ENCODE assay signal across 16 cellular contexts in the genomic region with DNA sequence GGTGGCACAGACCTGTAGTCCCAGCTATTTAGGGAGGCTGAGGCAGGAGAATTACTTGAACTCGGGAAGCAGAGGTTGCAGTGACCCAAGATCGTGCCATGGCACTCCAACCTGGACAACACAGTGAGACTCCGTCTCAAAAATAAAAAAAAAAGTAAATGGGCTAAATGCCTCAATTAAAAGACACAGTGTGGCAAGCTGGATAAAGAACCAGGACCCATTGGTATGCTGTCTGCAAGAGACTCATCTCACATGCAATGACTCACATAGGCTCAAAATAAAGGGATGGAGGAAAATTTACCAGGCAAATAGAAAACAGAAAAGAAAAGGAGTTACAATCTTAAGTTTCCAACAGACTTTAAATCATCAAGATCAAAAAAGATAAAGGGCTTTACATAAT. TPM values are rescaled to one million over a fixed set of nuclear protein-coding genes. Genes with fewer than 3 reads are reported as not detected.
DNase-seq lines count a peak whose midpoint lies in the region; ATAC-seq and TF ChIP-seq lines count a peak whose summit lies in the region.
"Had no signal": no experiment of that assay in that cellular context is flagged by ENCODE, and none has a peak within 500 bp of the region (broad histone marks: within the 10 kb centered on the region; RNA-seq: fewer than 3 reads in every experiment).

No MANE protein-coding gene starts in this region.

- H3K36me3 ChIP-seq in stomach = peaks cover 0 to 15% (median 2%) of the 10 kb centered on the region in 4 donors
- H3K36me3 ChIP-seq: HAP-1 had no signal

- DNase-seq in ELR (ENCODE audit: low read depth) (peak; percentile 10), amniotic epithelial cell (ENCODE audit: low read depth) (peak; percentile 37), erythroblast (lab: John Stamatoyannopoulos, UW) (peak; percentile 17 to 39), lung microvascular endothelial cell (ENCODE audit: low read depth in 2 of 2) (peak; percentile 4 to 27), COLO829 (ENCODE audit: low spot score) (no peak), stomach (no peak)
- DNase-seq: ACHN; Calu3; CD4-positive, CD25-positive, alpha-beta regulatory T cell; NCI-H1092; NCI-H2081 treated with DMSO at 0.1 percent for 48 hours; NCI-H226; NCI-H524 treated with DMSO at 0.1 percent for 48 hours had no signal

- TF ChIP-seq EP300 in stomach (IDR thresholded peaks at IDR 0.05) = no peak

- no peak overlapping the region for H3K27ac ChIP-seq in stomach
- H3K27ac ChIP-seq: HL-60 had no signal

- no peaks in the 10 kb centered on the region for H3K27me3 ChIP-seq in stomach

- WGBS in stomach, 5 donors = 70 to 100% (median 83%) methylated on average over 3 of the region's 3 CpGs

- TF ChIP-seq CTCF in stomach (IDR thresholded peaks at IDR 0.05) = no peak

- H3K4me1 ChIP-seq in stomach = no peaks in the 10 kb centered on the region

- TF ChIP-seq POLR2A in erythroblast (IDR thresholded peaks at IDR 0.05; ENCODE audit: low read length) (no peak), stomach (IDR thresholded peaks at IDR 0.05) (no peak)

- intact Hi-C loops in stomach (cut with DNase I; ENCODE audit: low total_unique reads) = no loop called here

- peaks cover 7 to 43% (median 34%) of the 10 kb centered on the region in 4 donors for H3K9me3 ChIP-seq in stomach

- ATAC-seq in HG02610 (IDR thresholded peaks at IDR 0.05; ENCODE audit: unreplicated experiment) = no peak

- no peak overlapping the region for H3K4me3 ChIP-seq in stomach
- H3K4me3 ChIP-seq: HAP-1 had no signal

RNA-seq across cellular contexts. Expression of a gene that starts 40.3 kb away (rescaled TPM):
- total RNA-seq in lung microvascular endothelial cell (46.2 and 47.9 TPM in 2 replicates), stomach (10 to 100 TPM in 4 of 5 donors, 1 to 10 TPM in 1; 8.9 to 48.8 (median 41.2) TPM)
- polyA plus RNA-seq in stomach = 10 to 100 TPM; 23.6 to 39.4 (median 36.0) TPM

Comparison
In these comparisons a context has a peak if more than half of its experiments do, and no peak if none do; other contexts are left out.
1. DNase-seq: peak in ELR (single experiment), amniotic epithelial cell (single experiment), erythroblast (2 of 2) and lung microvascular endothelial cell (2 of 2); none in COLO829 (single experiment) and stomach (single experiment).